Comparison of ENCODE assay signal across 13 cellular contexts in genomic region chr1:28933918-28934317, GRCh38.
"Had no signal": no experiment of that assay in that cellular context is flagged by ENCODE, and none has a peak within 500 bp of the region (broad histone marks: within the 10 kb centered on the region; RNA-seq: fewer than 3 reads in every experiment).

No MANE protein-coding gene starts in this region.

- ATAC-seq: left ventricle myocardium superior had no signal

- H3K27me3 ChIP-seq: adrenal gland, right atrium auricular region, tibial artery, vagina had no signal

- H3K36me3 ChIP-seq: adrenal gland, right atrium auricular region, tibial artery, vagina had no signal

- H3K27ac ChIP-seq: adrenal gland, right atrium auricular region, tibial artery, vagina had no signal

- DNase-seq: activated CD4-positive, alpha-beta T cell treated with anti-CD3 and anti-CD28 coated beads for 1 hour; activated CD8-positive, alpha-beta memory T cell treated with anti-CD3 and anti-CD28 coated beads for 24 hours; activated gamma-delta T cell; adrenal gland; caudate nucleus; erythroblast; kidney; left ventricle myocardium superior; SW 1271; T-helper 9 cell; tibial artery had no signal

- H3K4me3 ChIP-seq: adrenal gland, right atrium auricular region, tibial artery, vagina had no signal

- H3K9me3 ChIP-seq: adrenal gland, right atrium auricular region, tibial artery, vagina had no signal

- H3K4me1 ChIP-seq: right atrium auricular region, tibial artery, vagina had no signal
